Comparison of ENCODE assay signal across 8 cellular contexts in the genomic region with DNA sequence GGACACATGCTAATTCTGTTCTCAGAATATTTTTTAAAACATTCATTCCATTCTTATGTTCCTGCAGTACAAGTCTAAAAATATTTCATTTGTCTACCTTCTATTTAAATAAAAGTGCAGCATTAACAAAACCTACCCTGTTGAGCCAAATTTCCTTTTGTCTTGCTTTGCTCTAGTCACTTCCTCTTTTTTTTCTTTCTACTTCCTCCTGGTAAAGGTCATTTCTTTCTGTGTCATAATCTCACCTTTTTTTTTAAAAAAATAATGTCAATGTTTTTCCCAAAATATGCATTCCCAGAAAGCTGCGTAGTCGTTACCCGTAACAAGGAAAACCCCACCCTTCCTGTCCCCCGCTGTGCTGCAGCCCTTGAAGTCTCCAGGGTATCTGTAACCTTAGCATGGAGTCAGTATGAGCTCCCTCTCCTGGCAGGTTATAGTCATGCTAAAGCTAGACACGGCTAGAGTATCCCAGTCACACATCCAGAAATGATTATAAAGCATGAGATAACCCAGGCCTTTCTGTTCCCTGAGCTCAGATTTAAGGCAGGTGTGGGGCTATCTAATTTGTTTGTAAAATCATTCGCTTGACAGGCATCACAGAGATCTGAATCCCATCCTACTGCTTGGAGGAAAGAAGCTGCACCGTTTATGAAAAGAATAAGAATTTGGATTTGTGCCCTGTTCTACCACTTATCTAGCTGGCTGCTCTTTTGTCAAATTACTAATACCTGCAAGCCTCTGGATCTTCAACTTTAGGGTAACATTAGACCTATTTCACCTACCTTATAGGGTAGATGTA. TPM values are rescaled to one million over a fixed set of nuclear protein-coding genes. Genes with fewer than 3 reads are reported as not detected.
DNase-seq lines count a peak whose midpoint lies in the region; ATAC-seq and TF ChIP-seq lines count a peak whose summit lies in the region.

No MANE protein-coding gene starts in this region.

- ATAC-seq in GM21737 (IDR thresholded peaks at IDR 0.05; ENCODE audit: unreplicated experiment): peak; percentile 90

- TF ChIP-seq EP300 in Ishikawa (IDR thresholded peaks at IDR 0.05; ENCODE audit: borderline replicate concordance): no peak

- H3K36me3 Mint-ChIP-seq in activated T-helper 1 cell treated with anti-CD3 and anti-CD28 coated beads, Interleukin-12 subunit alpha, Interleukin-12 subunit beta, Interleukin-2, Interleukin-4 antibody, amounts not matched to agents 30 ng/mL and 10 ng/mL and 1 ng/mL, durations not matched to agents 14 hours and 24 hours and 36 hours (ENCODE audit: low read depth): no peaks in the 10 kb centered on the region
- no peaks in the 10 kb centered on the region for H3K36me3 Mint-ChIP-seq in neural progenitor cell

- H3K9me3 Mint-ChIP-seq in activated T-helper 1 cell treated with anti-CD3 and anti-CD28 coated beads, Interleukin-12 subunit alpha, Interleukin-12 subunit beta, Interleukin-2, Interleukin-4 antibody, amounts not matched to agents 30 ng/mL and 10 ng/mL and 1 ng/mL, durations not matched to agents 14 hours and 24 hours and 36 hours: peaks cover 4% of the 10 kb centered on the region
- H3K9me3 Mint-ChIP-seq in neural progenitor cell: no peaks in the 10 kb centered on the region

- DNase-seq in EH (ENCODE audit: low read depth) (peak; percentile 82), PC-9 (peak; percentile 63 to 82), fibroblast of villous mesenchyme (ENCODE audit: low read depth) (peak; percentile 72), neural progenitor cell (ENCODE audit: low spot score) (peak; percentile 82)
- peak; percentile 58 for DNase-seq in activated T-helper 1 cell treated with anti-CD3 and anti-CD28 coated beads, Interleukin-12 subunit alpha, Interleukin-12 subunit beta, Interleukin-2, Interleukin-4 antibody, amounts not matched to agents 30 ng/mL and 10 ng/mL and 1 ng/mL, durations not matched to agents 14 hours and 24 hours and 36 hours (ENCODE audit: low spot score)

- TF ChIP-seq RAD21 in Ishikawa (IDR thresholded peaks at IDR 0.05; ENCODE audit: low read depth): peak; percentile 80

- H3K27me3 ChIP-seq in PC-9 (ENCODE audit: insufficient read depth, low read depth) (no peaks in the 10 kb centered on the region), neural progenitor cell (peaks cover 12% of the 10 kb centered on the region), thymus (ENCODE audit: control insufficient read depth, insufficient read depth) (no peaks in the 10 kb centered on the region)

- H3F3A ChIP-seq in PC-9 (ENCODE audit: insufficient read depth, low read depth) (0 out of 2 replicates have a peak, but pooled peaks cover 4% of the 10 kb centered on the region), neural progenitor cell (ENCODE audit: low read depth) (no peaks in the 10 kb centered on the region)

- peak overlapping the region; percentile 59 for H3K4me2 ChIP-seq in PC-9
- peak overlapping the region; percentile 59 for H3K4me2 ChIP-seq in neural progenitor cell

- 28% methylated on average over 7 of the region's 7 CpGs for WGBS in thymus

- no TSS peak for BruUV-seq in PC-9 (replicated peaks; lab: Mats Ljungman, UMichigan)

- intact Hi-C loops in PC-9 (cut with micrococcal nuclease; ENCODE audit: unreplicated experiment): loop anchor here (1.0 to 2.0 kb wide), 3 partner anchors 41 to 151 kb away; a partner anchor contains a TSS
- intact Hi-C loops in activated T-helper 1 cell treated with anti-CD3 and anti-CD28 coated beads, Interleukin-12 subunit alpha, Interleukin-12 subunit beta, Interleukin-2, Interleukin-4 antibody, amounts not matched to agents 30 ng/mL and 10 ng/mL and 1 ng/mL, durations not matched to agents 14 hours and 24 hours and 36 hours (cut with micrococcal nuclease): loop anchor here (1.0 to 2.0 kb wide), 6 partner anchors 9 to 151 kb away; a partner anchor contains a TSS

- TF ChIP-seq CTCF in PC-9 (conservative IDR thresholded peaks at IDR 0.05) (peak; percentile 92), fibroblast of villous mesenchyme (IDR thresholded peaks at IDR 0.05; ENCODE audit: insufficient read depth, low read depth, low read length) (peak; percentile 84), neural progenitor cell (IDR thresholded peaks at IDR 0.05) (peak; percentile 73)

- H3K27me3 Mint-ChIP-seq in activated T-helper 1 cell treated with anti-CD3 and anti-CD28 coated beads, Interleukin-12 subunit alpha, Interleukin-12 subunit beta, Interleukin-2, Interleukin-4 antibody, amounts not matched to agents 30 ng/mL and 10 ng/mL and 1 ng/mL, durations not matched to agents 14 hours and 24 hours and 36 hours (ENCODE audit: insufficient read depth): no peaks in the 10 kb centered on the region
- H3K27me3 Mint-ChIP-seq in neural progenitor cell (ENCODE audit: insufficient read depth, low read depth): peaks cover 4% of the 10 kb centered on the region

- H3K79me2 ChIP-seq in PC-9 (ENCODE audit: low read depth): no peaks in the 10 kb centered on the region
- H3K79me2 ChIP-seq in neural progenitor cell (ENCODE audit: low read depth): no peaks in the 10 kb centered on the region

- peak overlapping the region; percentile 54 for H3K27ac Mint-ChIP-seq in activated T-helper 1 cell treated with anti-CD3 and anti-CD28 coated beads, Interleukin-12 subunit alpha, Interleukin-12 subunit beta, Interleukin-2, Interleukin-4 antibody, amounts not matched to agents 30 ng/mL and 10 ng/mL and 1 ng/mL, durations not matched to agents 14 hours and 24 hours and 36 hours
- no peak overlapping the region for H3K27ac Mint-ChIP-seq in neural progenitor cell

- H3K27ac ChIP-seq in PC-9: peak overlapping the region; percentile 37
- H3K27ac ChIP-seq in neural progenitor cell: no peak overlapping the region
- no peak overlapping the region for H3K27ac ChIP-seq in thymus (ENCODE audit: low read depth)

- POLR2A ChIA-PET in PC-9 (lab: Charles Lee; ENCODE audit: unreplicated experiment): interaction anchor here (0.5 to 0.7 kb wide), 3 partner anchors 34 to 152 kb away, joined by 3 to 19 read pairs (median 5); a partner anchor contains a TSS

- peaks cover 13% of the 10 kb centered on the region for H3K4me1 ChIP-seq in PC-9 (replicated peaks; ENCODE audit: insufficient read depth)
- H3K4me1 ChIP-seq in neural progenitor cell: no peaks in the 10 kb centered on the region
- no peaks in the 10 kb centered on the region for H3K4me1 ChIP-seq in thymus (ENCODE audit: control insufficient read depth, insufficient read depth, low read length)

- peak overlapping the region; percentile 58 for H3K4me3 Mint-ChIP-seq in activated T-helper 1 cell treated with anti-CD3 and anti-CD28 coated beads, Interleukin-12 subunit alpha, Interleukin-12 subunit beta, Interleukin-2, Interleukin-4 antibody, amounts not matched to agents 30 ng/mL and 10 ng/mL and 1 ng/mL, durations not matched to agents 14 hours and 24 hours and 36 hours
- no peak overlapping the region for H3K4me3 Mint-ChIP-seq in neural progenitor cell

- H3K4me1 Mint-ChIP-seq in activated T-helper 1 cell treated with anti-CD3 and anti-CD28 coated beads, Interleukin-12 subunit alpha, Interleukin-12 subunit beta, Interleukin-2, Interleukin-4 antibody, amounts not matched to agents 30 ng/mL and 10 ng/mL and 1 ng/mL, durations not matched to agents 14 hours and 24 hours and 36 hours (ENCODE audit: low read depth): peaks cover 43% of the 10 kb centered on the region
- H3K4me1 Mint-ChIP-seq in neural progenitor cell: peaks cover 6% of the 10 kb centered on the region

- no peak overlapping the region for H3K9ac ChIP-seq in neural progenitor cell

- CTCF ChIA-PET in PC-9 (lab: Charles Lee): interaction anchor here (0.7 to 2.3 kb wide), 9 partner anchors 11 to 152 kb away, joined by 4 to 19 read pairs (median 6); a partner anchor contains a TSS

- H3K4me3 ChIP-seq in PC-9 (peak overlapping the region; percentile 20; the same call in 1 of the 2 replicates), fibroblast of villous mesenchyme (ENCODE audit: low read depth, low read length) (no peak overlapping the region), neural progenitor cell (peak overlapping the region; percentile 20), thymus (ENCODE audit: low read length) (peak overlapping the region; percentile 49)

- H4K20me1 ChIP-seq in PC-9 (ENCODE audit: insufficient read depth) (no peaks in the 10 kb centered on the region), neural progenitor cell (ENCODE audit: low read depth) (no peaks in the 10 kb centered on the region)

- H3K9me3 ChIP-seq in PC-9 (ENCODE audit: insufficient read depth, low read depth) (no peaks in the 10 kb centered on the region), neural progenitor cell (ENCODE audit: low read depth) (no peaks in the 10 kb centered on the region), thymus (ENCODE audit: control insufficient read depth) (no peaks in the 10 kb centered on the region)

- H3K36me3 ChIP-seq in PC-9 (ENCODE audit: low read depth) (no peaks in the 10 kb centered on the region), neural progenitor cell (no peaks in the 10 kb centered on the region), thymus (ENCODE audit: control insufficient read depth, insufficient read depth) (no peaks in the 10 kb centered on the region)

- H3K9me2 ChIP-seq in PC-9 (ENCODE audit: insufficient read depth): no peaks in the 10 kb centered on the region

- peak overlapping the region; percentile 7 for H2AFZ ChIP-seq in PC-9
- peak overlapping the region; percentile 21 for H2AFZ ChIP-seq in neural progenitor cell (replicated peaks)

TF ChIP-seq in Ishikawa, 13 proteins besides CTCF, POLR2A, EP300 and RAD21 (continues in another document):
- TF ChIP-seq TCF12 (IDR thresholded peaks at IDR 0.05; ENCODE audit: low read depth) (peak; percentile 32; the same call in 1 of the 2 replicates), EGR1 (IDR thresholded peaks at IDR 0.05) (no peak), TEAD4 (IDR thresholded peaks at IDR 0.05) (peak; percentile 61; the same call in 1 of the 2 replicates)
- TF ChIP-seq, protein P1, sequence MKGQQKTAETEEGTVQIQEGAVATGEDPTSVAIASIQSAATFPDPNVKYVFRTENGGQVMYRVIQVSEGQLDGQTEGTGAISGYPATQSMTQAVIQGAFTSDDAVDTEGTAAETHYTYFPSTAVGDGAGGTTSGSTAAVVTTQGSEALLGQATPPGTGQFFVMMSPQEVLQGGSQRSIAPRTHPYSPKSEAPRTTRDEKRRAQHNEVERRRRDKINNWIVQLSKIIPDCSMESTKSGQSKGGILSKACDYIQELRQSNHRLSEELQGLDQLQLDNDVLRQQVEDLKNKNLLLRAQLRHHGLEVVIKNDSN (IDR thresholded peaks at IDR 0.05): no peak

RNA-seq across cellular contexts. Expression of a gene that starts 51.1 kb away (rescaled TPM):
- total RNA-seq in PC-9 (2021) (33.4 and 37.4 TPM in 2 replicates), fibroblast of villous mesenchyme (15.5 and 25.9 TPM in 2 replicates), neural progenitor cell (ENCODE audit: low replicate concordance) (44.2 and 64.9 TPM in 2 replicates)
- total RNA-seq in activated T-helper 1 cell treated with anti-CD3 and anti-CD28 coated beads, Interleukin-12 subunit alpha, Interleukin-12 subunit beta, Interleukin-2, Interleukin-4 antibody, amounts not matched to agents 30 ng/mL and 10 ng/mL and 1 ng/mL, durations not matched to agents 14 hours and 24 hours and 36 hours: 279 and 294 TPM in 2 replicates
- 32.1 TPM for polyA plus RNA-seq in thymus
